ENCODE assay signal across 1 cellular context in the genomic region with DNA sequence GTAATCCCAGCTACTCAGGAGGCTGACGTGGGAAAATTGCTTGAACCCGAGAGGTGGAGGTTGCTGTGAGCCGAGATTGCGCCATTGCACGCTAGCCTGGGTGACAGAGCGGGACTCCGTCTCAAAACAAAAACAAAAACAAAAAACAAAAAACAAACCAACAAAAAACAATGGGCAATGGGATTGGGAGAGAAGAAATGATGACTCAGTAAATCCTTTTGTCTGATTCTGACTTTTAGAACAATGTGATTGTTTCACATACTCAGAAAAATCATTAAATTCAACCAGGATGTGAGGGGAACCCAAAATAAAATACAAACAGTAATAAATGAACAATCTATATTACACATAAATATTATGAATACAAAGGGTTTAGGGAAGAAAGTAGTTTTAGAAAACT.
A peak's percentile ranks its signal among the peaks of the same experiment; 100 is the strongest.
TF ChIP-seq lines count a peak whose summit lies in the region.

No MANE protein-coding gene starts in this region.

TF ChIP-seq in HepG2, 621 proteins besides CTCF, POLR2A, EP300 and RAD21:
- no peak for TF ChIP-seq SP140L (CRISPR knock-in tag; IDR thresholded peaks at IDR 0.05; ENCODE audit: borderline replicate concordance)
- peak; percentile 45 to 80; a peak in 3 of 4 replicates for TF ChIP-seq MAFK (conservative IDR thresholded peaks at IDR 0.05 in 1 of 2, IDR thresholded peaks at IDR 0.05 in 1 of 2; ENCODE audit: low read length in 2 of 2)
- TF ChIP-seq, protein P1, sequence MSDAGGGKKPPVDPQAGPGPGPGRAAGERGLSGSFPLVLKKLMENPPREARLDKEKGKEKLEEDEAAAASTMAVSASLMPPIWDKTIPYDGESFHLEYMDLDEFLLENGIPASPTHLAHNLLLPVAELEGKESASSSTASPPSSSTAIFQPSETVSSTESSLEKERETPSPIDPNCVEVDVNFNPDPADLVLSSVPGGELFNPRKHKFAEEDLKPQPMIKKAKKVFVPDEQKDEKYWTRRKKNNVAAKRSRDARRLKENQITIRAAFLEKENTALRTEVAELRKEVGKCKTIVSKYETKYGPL (CRISPR knock-in tag; IDR thresholded peaks at IDR 0.05) = no peak
- TF ChIP-seq PITX1 (CRISPR knock-in tag; IDR thresholded peaks at IDR 0.05) = no peak
- no peak for TF ChIP-seq HHEX (CRISPR knock-in tag; IDR thresholded peaks at IDR 0.05)
- TF ChIP-seq, protein P2, sequence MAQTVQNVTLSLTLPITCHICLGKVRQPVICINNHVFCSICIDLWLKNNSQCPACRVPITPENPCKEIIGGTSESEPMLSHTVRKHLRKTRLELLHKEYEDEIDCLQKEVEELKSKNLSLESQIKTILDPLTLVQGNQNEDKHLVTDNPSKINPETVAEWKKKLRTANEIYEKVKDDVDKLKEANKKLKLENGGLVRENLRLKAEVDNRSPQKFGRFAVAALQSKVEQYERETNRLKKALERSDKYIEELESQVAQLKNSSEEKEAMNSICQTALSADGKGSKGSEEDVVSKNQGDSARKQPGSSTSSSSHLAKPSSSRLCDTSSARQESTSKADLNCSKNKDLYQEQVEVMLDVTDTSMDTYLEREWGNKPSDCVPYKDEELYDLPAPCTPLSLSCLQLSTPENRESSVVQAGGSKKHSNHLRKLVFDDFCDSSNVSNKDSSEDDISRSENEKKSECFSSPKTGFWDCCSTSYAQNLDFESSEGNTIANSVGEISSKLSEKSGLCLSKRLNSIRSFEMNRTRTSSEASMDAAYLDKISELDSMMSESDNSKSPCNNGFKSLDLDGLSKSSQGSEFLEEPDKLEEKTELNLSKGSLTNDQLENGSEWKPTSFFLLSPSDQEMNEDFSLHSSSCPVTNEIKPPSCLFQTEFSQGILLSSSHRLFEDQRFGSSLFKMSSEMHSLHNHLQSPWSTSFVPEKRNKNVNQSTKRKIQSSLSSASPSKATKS (CRISPR knock-in tag; IDR thresholded peaks at IDR 0.05) = no peak
- no peak for TF ChIP-seq ELF4 (CRISPR knock-in tag; IDR thresholded peaks at IDR 0.05; ENCODE audit: borderline replicate concordance)
- TF ChIP-seq MAFF (IDR thresholded peaks at IDR 0.05; ENCODE audit: low read depth, low read length) = peak; percentile 67
